In the genomic region with DNA sequence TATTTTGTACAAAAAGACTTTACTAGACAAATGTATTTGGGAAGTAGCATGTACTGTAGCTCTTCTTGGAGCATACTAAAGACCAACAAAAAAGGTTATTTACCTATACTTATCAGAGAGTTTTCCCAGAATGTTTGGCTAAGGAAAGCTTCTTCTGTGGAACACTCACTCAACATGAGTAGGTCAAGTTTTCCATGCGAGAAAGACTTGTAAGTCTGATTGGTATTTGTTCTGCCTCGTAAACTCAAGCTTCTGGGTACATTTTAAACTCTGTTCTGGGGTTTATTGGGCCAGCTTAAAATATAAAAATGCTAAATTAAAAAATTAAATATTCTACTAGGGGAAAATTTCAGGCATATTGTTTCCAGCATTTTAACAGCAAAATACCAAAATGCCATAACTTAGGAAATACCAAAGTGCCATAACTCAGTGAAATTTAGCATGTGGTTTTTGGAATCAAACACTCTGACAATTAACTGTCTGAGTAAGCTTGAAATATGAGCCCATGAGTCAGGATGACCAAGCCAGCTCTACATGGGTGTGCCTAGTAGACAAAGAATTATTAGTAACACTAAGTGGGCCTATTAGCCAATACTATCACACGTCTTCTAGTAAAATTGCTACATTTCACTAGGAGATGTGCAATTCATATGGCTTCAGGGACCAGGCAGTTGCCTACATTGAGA, we compare ENCODE assay signal across 1 cellular context.
TF ChIP-seq lines count a peak whose summit lies in the region.

No MANE protein-coding gene starts in this region.

TF ChIP-seq in IMR-90, 13 proteins besides CTCF, POLR2A, EP300 and RAD21 (continued from another document):
- TF ChIP-seq NFE2L2 (IDR thresholded peaks at IDR 0.05; ENCODE audit: low read depth, low read length), result peak; percentile 59; the same call in 1 of the 2 replicates
- peak; percentile 91 for TF ChIP-seq CEBPB (IDR thresholded peaks at IDR 0.05; ENCODE audit: low read depth, low read length)
- TF ChIP-seq RCOR1 (IDR thresholded peaks at IDR 0.05; ENCODE audit: insufficient replicate concordance, low read length), result peak; percentile 31
- TF ChIP-seq, protein P1, sequence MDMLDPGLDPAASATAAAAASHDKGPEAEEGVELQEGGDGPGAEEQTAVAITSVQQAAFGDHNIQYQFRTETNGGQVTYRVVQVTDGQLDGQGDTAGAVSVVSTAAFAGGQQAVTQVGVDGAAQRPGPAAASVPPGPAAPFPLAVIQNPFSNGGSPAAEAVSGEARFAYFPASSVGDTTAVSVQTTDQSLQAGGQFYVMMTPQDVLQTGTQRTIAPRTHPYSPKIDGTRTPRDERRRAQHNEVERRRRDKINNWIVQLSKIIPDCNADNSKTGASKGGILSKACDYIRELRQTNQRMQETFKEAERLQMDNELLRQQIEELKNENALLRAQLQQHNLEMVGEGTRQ (IDR thresholded peaks at IDR 0.05; ENCODE audit: low read depth, low read length), result no peak
- no peak for TF ChIP-seq RFX5 (IDR thresholded peaks at IDR 0.05; ENCODE audit: low read depth, low read length)
- no peak for TF ChIP-seq SMC3 (IDR thresholded peaks at IDR 0.05; ENCODE audit: low read depth, low read length)
- TF ChIP-seq, protein P2, sequence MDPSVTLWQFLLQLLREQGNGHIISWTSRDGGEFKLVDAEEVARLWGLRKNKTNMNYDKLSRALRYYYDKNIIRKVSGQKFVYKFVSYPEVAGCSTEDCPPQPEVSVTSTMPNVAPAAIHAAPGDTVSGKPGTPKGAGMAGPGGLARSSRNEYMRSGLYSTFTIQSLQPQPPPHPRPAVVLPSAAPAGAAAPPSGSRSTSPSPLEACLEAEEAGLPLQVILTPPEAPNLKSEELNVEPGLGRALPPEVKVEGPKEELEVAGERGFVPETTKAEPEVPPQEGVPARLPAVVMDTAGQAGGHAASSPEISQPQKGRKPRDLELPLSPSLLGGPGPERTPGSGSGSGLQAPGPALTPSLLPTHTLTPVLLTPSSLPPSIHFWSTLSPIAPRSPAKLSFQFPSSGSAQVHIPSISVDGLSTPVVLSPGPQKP (IDR thresholded peaks at IDR 0.05; ENCODE audit: borderline replicate concordance, low read depth, low read length), result no peak
